2 cellular contexts compared by ENCODE assay signal in genomic region chr6:108118359-108118724, GRCh38.
TF ChIP-seq lines count a peak whose summit lies in the region.

No MANE protein-coding gene starts in this region.

TF ChIP-seq in IMR-90, 13 proteins besides CTCF, POLR2A, EP300 and RAD21 (continued from another document):
- TF ChIP-seq, protein P1, sequence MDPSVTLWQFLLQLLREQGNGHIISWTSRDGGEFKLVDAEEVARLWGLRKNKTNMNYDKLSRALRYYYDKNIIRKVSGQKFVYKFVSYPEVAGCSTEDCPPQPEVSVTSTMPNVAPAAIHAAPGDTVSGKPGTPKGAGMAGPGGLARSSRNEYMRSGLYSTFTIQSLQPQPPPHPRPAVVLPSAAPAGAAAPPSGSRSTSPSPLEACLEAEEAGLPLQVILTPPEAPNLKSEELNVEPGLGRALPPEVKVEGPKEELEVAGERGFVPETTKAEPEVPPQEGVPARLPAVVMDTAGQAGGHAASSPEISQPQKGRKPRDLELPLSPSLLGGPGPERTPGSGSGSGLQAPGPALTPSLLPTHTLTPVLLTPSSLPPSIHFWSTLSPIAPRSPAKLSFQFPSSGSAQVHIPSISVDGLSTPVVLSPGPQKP (IDR thresholded peaks at IDR 0.05; ENCODE audit: borderline replicate concordance, low read depth, low read length), result no peak

TF ChIP-seq in neural cell, 6 proteins besides CTCF, POLR2A, EP300 and RAD21 (continued from another document):
- TF ChIP-seq, protein P2, sequence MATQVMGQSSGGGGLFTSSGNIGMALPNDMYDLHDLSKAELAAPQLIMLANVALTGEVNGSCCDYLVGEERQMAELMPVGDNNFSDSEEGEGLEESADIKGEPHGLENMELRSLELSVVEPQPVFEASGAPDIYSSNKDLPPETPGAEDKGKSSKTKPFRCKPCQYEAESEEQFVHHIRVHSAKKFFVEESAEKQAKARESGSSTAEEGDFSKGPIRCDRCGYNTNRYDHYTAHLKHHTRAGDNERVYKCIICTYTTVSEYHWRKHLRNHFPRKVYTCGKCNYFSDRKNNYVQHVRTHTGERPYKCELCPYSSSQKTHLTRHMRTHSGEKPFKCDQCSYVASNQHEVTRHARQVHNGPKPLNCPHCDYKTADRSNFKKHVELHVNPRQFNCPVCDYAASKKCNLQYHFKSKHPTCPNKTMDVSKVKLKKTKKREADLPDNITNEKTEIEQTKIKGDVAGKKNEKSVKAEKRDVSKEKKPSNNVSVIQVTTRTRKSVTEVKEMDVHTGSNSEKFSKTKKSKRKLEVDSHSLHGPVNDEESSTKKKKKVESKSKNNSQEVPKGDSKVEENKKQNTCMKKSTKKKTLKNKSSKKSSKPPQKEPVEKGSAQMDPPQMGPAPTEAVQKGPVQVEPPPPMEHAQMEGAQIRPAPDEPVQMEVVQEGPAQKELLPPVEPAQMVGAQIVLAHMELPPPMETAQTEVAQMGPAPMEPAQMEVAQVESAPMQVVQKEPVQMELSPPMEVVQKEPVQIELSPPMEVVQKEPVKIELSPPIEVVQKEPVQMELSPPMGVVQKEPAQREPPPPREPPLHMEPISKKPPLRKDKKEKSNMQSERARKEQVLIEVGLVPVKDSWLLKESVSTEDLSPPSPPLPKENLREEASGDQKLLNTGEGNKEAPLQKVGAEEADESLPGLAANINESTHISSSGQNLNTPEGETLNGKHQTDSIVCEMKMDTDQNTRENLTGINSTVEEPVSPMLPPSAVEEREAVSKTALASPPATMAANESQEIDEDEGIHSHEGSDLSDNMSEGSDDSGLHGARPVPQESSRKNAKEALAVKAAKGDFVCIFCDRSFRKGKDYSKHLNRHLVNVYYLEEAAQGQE (IDR thresholded peaks at IDR 0.05; ENCODE audit: borderline replicate concordance), result no peak
